ENCODE assay signal across 8 cellular contexts in genomic region chr7:65477326-65477725, GRCh38.
DNase-seq lines count a peak whose midpoint lies in the region; ATAC-seq and TF ChIP-seq lines count a peak whose summit lies in the region.

No MANE protein-coding gene starts in this region.

- peaks cover 7% of the 10 kb centered on the region for H3K27me3 Mint-ChIP-seq in CD4-positive, alpha-beta T cell

- intact Hi-C loops in CD4-positive, alpha-beta T cell (cut with DNase I, micrococcal nuclease): no loop called here

- H2AFZ ChIP-seq in hepatocyte: no peak overlapping the region

- no peak overlapping the region for H3K4me2 ChIP-seq in hepatocyte

- H3K4me1 ChIP-seq in hepatocyte (ENCODE audit: insufficient read depth) (no peaks in the 10 kb centered on the region), Peyer's patch (no peaks in the 10 kb centered on the region)

- TF ChIP-seq CTCF in CD4-positive, alpha-beta T cell (IDR thresholded peaks at IDR 0.05): no peak
- TF ChIP-seq CTCF in HFF-Myc (IDR thresholded peaks at IDR 0.05; ENCODE audit: low read depth, low read length, missing control alignments): peak; percentile 61
- peak; percentile 14 for TF ChIP-seq CTCF in hepatocyte (IDR thresholded peaks at IDR 0.05; ENCODE audit: poor library complexity)
- TF ChIP-seq CTCF in Peyer's patch (IDR thresholded peaks at IDR 0.05): no peak

- no peaks in the 10 kb centered on the region for H4K20me1 ChIP-seq in hepatocyte (ENCODE audit: insufficient read depth, poor library complexity, severe bottlenecking)

- TF ChIP-seq POLR2A in Peyer's patch (IDR thresholded peaks at IDR 0.05): no peak

- peaks cover 12% of the 10 kb centered on the region for H3K36me3 Mint-ChIP-seq in CD4-positive, alpha-beta T cell (ENCODE audit: low read depth)

- DNase-seq in CD4-positive, alpha-beta T cell: no peak
- DNase-seq in HFF-Myc (ENCODE audit: extremely low read depth, low read depth) (no peak), RPMI8226 (peak; percentile 25), hepatocyte (ENCODE audit: low spot score) (peak; percentile 39), Peyer's patch (no peak), dedifferentiated amniotic fluid mesenchymal stem cell (ENCODE audit: extremely low spot score) (no peak), CD1c-positive myeloid dendritic cell (ENCODE audit: extremely low spot score) (no peak)

- H3K9me3 Mint-ChIP-seq in CD4-positive, alpha-beta T cell: peaks cover 13% of the 10 kb centered on the region

- peak overlapping the region; percentile 11 for H3K4me3 Mint-ChIP-seq in CD4-positive, alpha-beta T cell

- no peaks in the 10 kb centered on the region for H3K27me3 ChIP-seq in CD4-positive, alpha-beta T cell (ENCODE audit: control insufficient read depth, insufficient read depth, low read length)
- H3K27me3 ChIP-seq in hepatocyte (no peaks in the 10 kb centered on the region), Peyer's patch (no peaks in the 10 kb centered on the region)

- H3K9me3 ChIP-seq in CD4-positive, alpha-beta T cell (ENCODE audit: control insufficient read depth, low read length): no peaks in the 10 kb centered on the region
- H3K9me3 ChIP-seq in hepatocyte (ENCODE audit: low read depth) (no peaks in the 10 kb centered on the region), Peyer's patch (peaks cover 0 to 4% (median 0%) of the 10 kb centered on the region in 4 donors)

- no peak for ATAC-seq in CD4-positive, alpha-beta T cell (ENCODE audit: poor library complexity)
- no peak for ATAC-seq in GM21526 (IDR thresholded peaks at IDR 0.05; ENCODE audit: low FRiP score, unreplicated experiment)

- POLR2A ChIA-PET in CD4-positive, alpha-beta T cell (lab: Charles Lee): no interaction called here

- H3K27ac Mint-ChIP-seq in CD4-positive, alpha-beta T cell: no peak overlapping the region

- CTCF ChIA-PET in CD4-positive, alpha-beta T cell (lab: Charles Lee): no interaction called here

- H3K79me2 ChIP-seq in hepatocyte: no peaks in the 10 kb centered on the region

- H3K36me3 ChIP-seq in hepatocyte (replicated peaks; ENCODE audit: insufficient read depth, low read depth) (no peaks in the 10 kb centered on the region), Peyer's patch (no peaks in the 10 kb centered on the region)

- no peak overlapping the region for H3K27ac ChIP-seq in CD4-positive, alpha-beta T cell (ENCODE audit: low read depth, low read length)
- H3K27ac ChIP-seq in hepatocyte: no peak overlapping the region
- peak overlapping the region in 1 of 4 donors; percentile 68 for H3K27ac ChIP-seq in Peyer's patch

- H3K9me2 ChIP-seq in hepatocyte (replicated peaks; ENCODE audit: insufficient read depth): no peaks in the 10 kb centered on the region

- H3K4me3 ChIP-seq in HFF-Myc (replicated peaks; ENCODE audit: low read depth, low read length) (no peak overlapping the region), hepatocyte (no peak overlapping the region), Peyer's patch (no peak overlapping the region)

- peaks cover 47% of the 10 kb centered on the region for H3K4me1 Mint-ChIP-seq in CD4-positive, alpha-beta T cell (ENCODE audit: low read depth)

- 33% methylated on average over 6 of the region's 6 CpGs for WGBS in hepatocyte (ENCODE audit: low lambda C conversion rate, missing lambda C conversion rate)

Comparison
In these comparisons a context has a peak if more than half of its experiments do, and no peak if none do; other contexts are left out.
1. DNase-seq: peak in RPMI8226 (single experiment) and hepatocyte (single experiment); none in CD4-positive, alpha-beta T cell (0 of 10), HFF-Myc (single experiment), Peyer's patch (0 of 3), dedifferentiated amniotic fluid mesenchymal stem cell (single experiment) and CD1c-positive myeloid dendritic cell (single experiment).
2. CTCF ChIP-seq: peak in HFF-Myc (single experiment) and hepatocyte (single experiment); none in CD4-positive, alpha-beta T cell (single experiment) and Peyer's patch (0 of 6).